In the genomic region with DNA sequence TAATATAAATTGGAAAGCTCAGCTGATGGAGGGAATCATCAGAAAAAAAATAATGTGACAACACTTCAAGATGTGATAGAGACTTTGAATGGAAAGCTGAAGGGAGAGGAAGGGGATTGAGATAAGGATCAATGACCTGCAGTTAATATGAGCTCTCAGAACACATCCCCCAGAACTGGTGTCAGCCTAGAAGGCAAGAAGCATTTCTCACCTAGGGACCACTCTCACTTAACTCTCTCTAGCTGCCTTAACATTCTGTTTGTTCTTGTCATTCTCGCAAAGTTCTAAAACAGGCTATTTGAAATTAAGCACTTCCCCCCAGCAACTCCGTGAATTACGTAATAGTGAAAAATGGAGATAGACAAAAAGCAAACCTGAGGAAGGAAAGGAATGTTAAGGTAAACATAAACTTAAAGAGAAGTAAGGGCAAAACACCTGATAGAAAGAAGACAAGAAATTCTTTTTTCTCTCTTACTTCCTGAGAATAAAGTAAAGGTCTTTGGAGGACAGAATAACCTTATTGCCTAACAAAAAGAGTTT, we compare ENCODE assay signal across 12 cellular contexts. TPM values are rescaled to one million over a fixed set of nuclear protein-coding genes. Genes with fewer than 3 reads are reported as not detected.
A peak's percentile ranks its signal among the peaks of the same experiment; 100 is the strongest.
DNase-seq lines count a peak whose midpoint lies in the region; ATAC-seq and TF ChIP-seq lines count a peak whose summit lies in the region.
"Had no signal": no experiment of that assay in that cellular context is flagged by ENCODE, and none has a peak within 500 bp of the region (broad histone marks: within the 10 kb centered on the region; RNA-seq: fewer than 3 reads in every experiment).

No MANE protein-coding gene starts in this region.

- H2AFZ ChIP-seq in Karpas-422 (ENCODE audit: low read length) = no peak overlapping the region

- TF ChIP-seq CTCF in chondrocyte (IDR thresholded peaks at IDR 0.05) (no peak), osteocyte (IDR thresholded peaks at IDR 0.05) (no peak)

- no peak overlapping the region for H3K4me3 ChIP-seq in Karpas-422 (ENCODE audit: low read length)

- no peak overlapping the region for H3K27ac Mint-ChIP-seq in chondrocyte (ENCODE audit: unreplicated experiment)
- H3K27ac Mint-ChIP-seq in osteocyte (ENCODE audit: unreplicated experiment) = no peak overlapping the region

- ATAC-seq in HG03175 (IDR thresholded peaks at IDR 0.05; ENCODE audit: unreplicated experiment) = no peak

- no peaks in the 10 kb centered on the region; the same call in 1 of the 2 replicates for H4K20me1 ChIP-seq in Karpas-422 (ENCODE audit: insufficient read depth, low read depth, low read length)

- H3K4me1 Mint-ChIP-seq in chondrocyte (ENCODE audit: low read depth) = peaks cover 38% of the 10 kb centered on the region
- peaks cover 35% of the 10 kb centered on the region for H3K4me1 Mint-ChIP-seq in osteocyte (ENCODE audit: unreplicated experiment)

- H3K9ac ChIP-seq in Karpas-422 (ENCODE audit: low read length) = no peak overlapping the region

- H3K4me3 Mint-ChIP-seq in chondrocyte (ENCODE audit: unreplicated experiment) (peak overlapping the region; percentile 91), osteocyte (ENCODE audit: unreplicated experiment) (peak overlapping the region; percentile 91)

- H3K9me3 Mint-ChIP-seq in chondrocyte (ENCODE audit: low read depth) (no peaks in the 10 kb centered on the region), osteocyte (ENCODE audit: unreplicated experiment) (no peaks in the 10 kb centered on the region)

- no peaks in the 10 kb centered on the region for H3K9me2 ChIP-seq in Karpas-422 (replicated peaks; ENCODE audit: insufficient read depth, low read length)

- H3K36me3 Mint-ChIP-seq in chondrocyte (ENCODE audit: low read depth) (no peaks in the 10 kb centered on the region), osteocyte (ENCODE audit: unreplicated experiment) (no peaks in the 10 kb centered on the region)

- no peaks in the 10 kb centered on the region for H3K79me2 ChIP-seq in Karpas-422 (ENCODE audit: low read length)

- H3K4me1 ChIP-seq in Karpas-422 (ENCODE audit: low read length) = peaks cover 11% of the 10 kb centered on the region

- H3K4me2 ChIP-seq in Karpas-422 (ENCODE audit: low read depth, low read length, poor library complexity, severe bottlenecking) = peak overlapping the region; percentile 84

- H3K9me3 ChIP-seq in Karpas-422 (ENCODE audit: low read length) = no peaks in the 10 kb centered on the region

- peak; percentile 18 for DNase-seq in SIG-M5 treated with dmso at 0.1 percent for 504 hours (lab: John Stamatoyannopoulos, UW; ENCODE audit: unreplicated experiment)
- DNase-seq in SIG-M5 (lab: John Stamatoyannopoulos, UW) = no peak
- DNase-seq in Karpas-422 = no peak
- DNase-seq in chondrocyte (ENCODE audit: low spot score) = no peak
- no peak for DNase-seq in osteocyte (ENCODE audit: extremely low spot score, unreplicated experiment)
- no peak for DNase-seq in SK-N-DZ (ENCODE audit: low spot score)
- no peak for DNase-seq in 8988T
- DNase-seq: ACHN; islet precursor cell; NCI-H1436; stimulated activated naive CD4-positive, alpha-beta T cell treated with Interleukin-2 at 50 U/mL for 16 hours had no signal

- H3K27me3 Mint-ChIP-seq in chondrocyte (ENCODE audit: low read depth) (peaks cover 39% of the 10 kb centered on the region), osteocyte (ENCODE audit: unreplicated experiment) (peaks cover 48% of the 10 kb centered on the region)

- no peak overlapping the region for H3K27ac ChIP-seq in Karpas-422 (ENCODE audit: low read length)

- H3K27me3 ChIP-seq in Karpas-422 (ENCODE audit: low read length) = no peaks in the 10 kb centered on the region

- no peaks in the 10 kb centered on the region for H3K36me3 ChIP-seq in Karpas-422 (ENCODE audit: insufficient read depth, low read length)

RNA-seq across cellular contexts. Expression of a gene that starts 1.2 kb away (rescaled TPM):
- 0.47 and 0.56 TPM in 2 replicates for total RNA-seq in Karpas-422 (2014; rRNA removed; shearing (Covaris generic); ENCODE audit: low replicate concordance)
- total RNA-seq in chondrocyte = 20.1 to 21.7 TPM (median 21.0 TPM) in 3 replicates
- total RNA-seq in osteocyte = 37.4 and 41.9 TPM in 2 replicates
- 0.10 and 0.63 TPM in 2 replicates for polyA plus RNA-seq in SK-N-DZ (2014; cell fraction: cytosol; rRNA removed)
- 0.21 TPM in 1 of 2 replicates, not detected in the other for polyA plus RNA-seq in SK-N-DZ (2014; cell fraction: nucleus; rRNA removed)

Comparison
In these comparisons a context has a peak if more than half of its experiments do, and no peak if none do; other contexts are left out.
1. RNA of a gene that starts 1.2 kb away (total RNA-seq): 37.4 to 41.9 TPM in osteocyte and 20.1 to 21.7 TPM in chondrocyte; 0.47 to 0.56 TPM in Karpas-422; every median in the first group is over 10 times any median in the second.